10 cellular contexts compared by ENCODE assay signal in the genomic region with DNA sequence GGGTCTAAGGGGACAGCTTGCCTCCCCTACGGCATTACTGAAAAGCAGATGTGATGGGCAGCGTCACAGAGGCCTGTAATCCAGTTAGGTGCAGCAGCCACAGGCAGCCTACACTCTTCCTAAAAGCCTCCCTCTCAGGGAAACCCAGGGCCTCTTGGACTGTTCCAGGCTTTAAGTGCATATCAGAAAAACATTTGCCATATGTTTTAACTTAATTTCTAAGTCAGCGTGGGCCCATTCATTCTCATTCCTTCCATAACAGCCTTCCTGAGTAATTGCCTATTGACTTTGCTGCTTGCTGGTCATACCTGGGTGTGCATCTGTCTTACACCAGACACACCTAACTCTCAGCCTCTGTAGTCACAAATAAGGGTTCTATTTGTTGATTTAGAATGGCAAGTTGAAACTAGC.
DNase-seq lines count a peak whose midpoint lies in the region; TF ChIP-seq lines count a peak whose summit lies in the region.
"Had no signal": no experiment of that assay in that cellular context is flagged by ENCODE, and none has a peak within 500 bp of the region (broad histone marks: within the 10 kb centered on the region; RNA-seq: fewer than 3 reads in every experiment).

No MANE protein-coding gene starts in this region.

- TF ChIP-seq CTCF in AG10803 (conservative IDR thresholded peaks at IDR 0.05; ENCODE audit: low read length) (no peak), fibroblast of the aortic adventitia (IDR thresholded peaks at IDR 0.05; ENCODE audit: insufficient read depth, low read length) (no peak)

- H3K4me3 ChIP-seq in AG10803 (ENCODE audit: low read length) (no peak overlapping the region), fibroblast of the aortic adventitia (ENCODE audit: low read depth, low read length) (no peak overlapping the region), rectal smooth muscle tissue (ENCODE audit: low read length) (no peak overlapping the region)

- H3K36me3 ChIP-seq in rectal smooth muscle tissue (ENCODE audit: control insufficient read depth, insufficient read depth, low read length) = no peaks in the 10 kb centered on the region

- no peak overlapping the region for H3K9ac ChIP-seq in rectal smooth muscle tissue (ENCODE audit: low read length)

- DNase-seq in AG10803 (ENCODE audit: low read depth) (peak; percentile 78), SK-N-DZ (ENCODE audit: low spot score) (peak; percentile 83), fibroblast of the aortic adventitia (ENCODE audit: low read depth) (peak; percentile 68), SW480 (ENCODE audit: low spot score) (no peak), DMS79 (lab: John Stamatoyannopoulos, UW) (no peak), DMS 273 (lab: John Stamatoyannopoulos, UW; ENCODE audit: unreplicated experiment) (no peak)
- DNase-seq in stimulated activated CD4-positive, alpha-beta T cell treated with anti-CD3 and anti-CD28 coated beads, Interleukin-2, amount 100 ng/mL, for 24 hours = no peak
- DNase-seq: Caco-2, T-helper 9 cell had no signal

- no peaks in the 10 kb centered on the region for H3K27me3 ChIP-seq in rectal smooth muscle tissue (ENCODE audit: control insufficient read depth, insufficient read depth, low read length)

- H3K27ac ChIP-seq in rectal smooth muscle tissue (ENCODE audit: low read depth, low read length) = peak overlapping the region; percentile 70

- H3K4me1 ChIP-seq in rectal smooth muscle tissue (ENCODE audit: control insufficient read depth, insufficient read depth, low read length) = peaks cover 3% of the 10 kb centered on the region

Comparison
In these comparisons a context has a peak if more than half of its experiments do, and no peak if none do; other contexts are left out.
1. DNase-seq: peak in AG10803 (single experiment), SK-N-DZ (single experiment) and fibroblast of the aortic adventitia (single experiment); none in SW480 (single experiment), DMS79 (single experiment), DMS 273 (single experiment) and stimulated activated CD4-positive, alpha-beta T cell treated with anti-CD3 and anti-CD28 coated beads, Interleukin-2, amount 100 ng/mL, for 24 hours (0 of 2).